Comparison of ENCODE assay signal across 3 cellular contexts in genomic region chr13:105316731-105317130, GRCh38.
"Had no signal": no experiment of that assay in that cellular context is flagged by ENCODE, and none has a peak within 500 bp of the region (broad histone marks: within the 10 kb centered on the region; RNA-seq: fewer than 3 reads in every experiment).

No MANE protein-coding gene starts in this region.

- DNase-seq: GDM1, GF-D8 had no signal

- ATAC-seq: GM12878 had no signal

- H3K4me3 ChIP-seq: GM12878 had no signal
